Comparison of ENCODE assay signal across 8 cellular contexts in the genomic region with DNA sequence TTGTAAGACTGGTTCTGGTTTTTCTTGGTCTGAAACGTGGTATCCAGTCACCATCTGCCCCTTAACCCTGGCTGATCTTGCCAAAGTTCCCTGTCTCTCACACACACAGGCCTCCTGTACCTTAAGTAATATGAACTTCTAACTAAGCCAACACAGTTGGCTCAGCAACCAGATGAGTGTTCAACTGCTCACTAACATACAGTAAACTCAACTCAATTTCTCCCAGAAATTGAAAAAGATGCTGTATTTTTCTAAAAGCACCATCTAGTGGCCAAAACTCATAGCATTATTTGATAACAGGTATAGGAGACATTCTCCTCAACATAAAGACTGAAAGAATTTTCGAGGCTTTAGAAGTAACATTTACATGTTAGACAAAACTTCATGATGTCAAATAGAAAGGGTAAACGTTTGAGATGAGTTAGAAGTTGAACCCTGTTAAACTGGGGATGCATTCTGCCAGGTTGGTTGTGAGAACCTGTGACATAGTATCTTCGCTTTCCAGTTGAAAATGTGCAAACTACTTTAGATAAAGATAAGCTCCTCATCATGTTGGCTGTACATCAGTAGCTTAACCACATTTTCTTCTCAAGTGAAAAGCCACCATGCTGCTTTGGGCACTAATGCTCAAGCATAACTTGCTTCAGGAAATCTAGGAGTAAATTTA. TPM values are rescaled to one million over a fixed set of nuclear protein-coding genes. Genes with fewer than 3 reads are reported as not detected.
DNase-seq lines count a peak whose midpoint lies in the region; ATAC-seq and TF ChIP-seq lines count a peak whose summit lies in the region.

No MANE protein-coding gene starts in this region.

- H3K4me1 ChIP-seq in tibial artery: peaks cover 0 to 23% (median 12%) of the 10 kb centered on the region in 4 donors

- H3K27me3 ChIP-seq in tibial artery: no peaks in the 10 kb centered on the region

- H3K27ac ChIP-seq in tibial artery: peak overlapping the region; percentile 24 to 31

- H3K9me3 ChIP-seq in tibial artery: no peaks in the 10 kb centered on the region

- H3K4me3 ChIP-seq in tibial artery: no peak overlapping the region

- ATAC-seq in GM21528 (IDR thresholded peaks at IDR 0.05; ENCODE audit: low FRiP score, unreplicated experiment): no peak
- no peak for ATAC-seq in GM18909 (IDR thresholded peaks at IDR 0.05; ENCODE audit: poor library complexity, unreplicated experiment)

- intact Hi-C loops in tibial artery (cut with DNase I; ENCODE audit: low total_unique reads): loop anchor here (10.0 kb wide), 1 partner anchor 90 kb away; no protein-coding TSS in a partner anchor

- peaks cover 13 to 18% (median 17%) of the 10 kb centered on the region in 3 donors for H3K36me3 ChIP-seq in tibial artery

- TF ChIP-seq CTCF in tibial artery (IDR thresholded peaks at IDR 0.05): peak; percentile 45 to 54

- DNase-seq in NCI-H2171 treated with DMSO at 0.1 percent for 48 hours (lab: John Stamatoyannopoulos, UW) (peak; percentile 2), NCI-H2171 (lab: John Stamatoyannopoulos, UW) (no peak), M059J (ENCODE audit: low read depth) (peak; percentile 45), astrocyte of the hippocampus (ENCODE audit: low read depth, low spot score) (peak; percentile 68), left kidney (ENCODE audit: low read depth, low spot score) (peak; percentile 68), tibial artery (no peak)

RNA-seq across cellular contexts. Expression of gene CCNI, which starts 31.2 kb away (rescaled TPM):
- 99.7 and 112 TPM in 2 replicates for total RNA-seq in M059J (2014; rRNA removed; shearing (Covaris generic))

Comparison
In these comparisons a context has a peak if more than half of its experiments do, and no peak if none do; other contexts are left out.
1. DNase-seq: peak in NCI-H2171 treated with DMSO at 0.1 percent for 48 hours (single experiment), M059J (single experiment), astrocyte of the hippocampus (single experiment) and left kidney (single experiment); none in NCI-H2171 (single experiment) and tibial artery (0 of 2).